In the genomic region with DNA sequence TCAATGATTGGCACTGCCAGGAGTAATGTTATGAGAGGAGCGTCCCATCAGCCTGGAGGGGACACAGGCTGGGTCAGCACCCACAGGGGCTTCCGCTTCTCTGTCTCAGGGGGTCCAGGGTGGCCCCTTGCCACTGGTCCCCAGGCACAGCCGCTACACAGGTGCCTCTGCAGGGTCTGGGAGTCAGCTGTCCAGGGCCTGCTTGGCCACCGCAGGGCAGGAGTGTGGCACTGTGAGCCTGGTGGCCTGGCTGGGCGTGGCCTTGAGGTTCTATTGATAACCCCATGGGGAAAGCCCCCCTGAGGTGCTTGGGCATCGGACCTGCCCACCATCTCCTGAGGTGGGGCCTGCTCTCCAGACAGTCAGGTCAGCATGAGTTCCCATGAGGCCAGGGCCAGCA, we compare ENCODE assay signal across 17 cellular contexts.
"Had no signal": no experiment of that assay in that cellular context is flagged by ENCODE, and none has a peak within 500 bp of the region (broad histone marks: within the 10 kb centered on the region; RNA-seq: fewer than 3 reads in every experiment).

No MANE protein-coding gene starts in this region.

- H3K4me3 Mint-ChIP-seq: activated CD8-positive, alpha-beta T cell treated with anti-CD3 and anti-CD28 coated beads for 36 hours; activated naive CD4-positive, alpha-beta T cell treated with anti-CD3 and anti-CD28 coated beads for 36 hours; brain; T-helper 2 cell treated with Interferon-gamma antibody and Interleukin-4, amounts not matched to agents 5 μg/mL and 100 μg/mL, for 36 hours; WTC11 had no signal

- H3K27me3 ChIP-seq: gastrocnemius medialis, heart left ventricle, stomach, upper lobe of left lung had no signal

- H3K4me1 Mint-ChIP-seq: brain, WTC11 had no signal

- H3K9me3 Mint-ChIP-seq: activated CD8-positive, alpha-beta T cell treated with anti-CD3 and anti-CD28 coated beads for 36 hours; activated naive CD4-positive, alpha-beta T cell treated with anti-CD3 and anti-CD28 coated beads for 36 hours; activated T-helper 2 cell treated with anti-CD3 and anti-CD28 coated beads, Interferon-gamma antibody, Interleukin-2, Interleukin-4, amounts not matched to agents 10 μg/mL and 5 μg/mL and 100 μg/mL, durations not matched to agents 14 hours and 24 hours and 36 hours; T-helper 2 cell treated with Interferon-gamma antibody and Interleukin-4, amounts not matched to agents 5 μg/mL and 100 μg/mL, for 36 hours; WTC11 had no signal

- FAIRE-seq: endometrium had no signal

- H3K4me3 ChIP-seq: coronary artery, gastrocnemius medialis, heart left ventricle, SK-N-MC, stomach, upper lobe of left lung had no signal

- H3K27ac Mint-ChIP-seq: activated CD8-positive, alpha-beta T cell treated with anti-CD3 and anti-CD28 coated beads for 36 hours; activated naive CD4-positive, alpha-beta T cell treated with anti-CD3 and anti-CD28 coated beads for 36 hours; activated T-helper 2 cell treated with anti-CD3 and anti-CD28 coated beads, Interferon-gamma antibody, Interleukin-2, Interleukin-4, amounts not matched to agents 10 μg/mL and 5 μg/mL and 100 μg/mL, durations not matched to agents 14 hours and 24 hours and 36 hours; brain; T-helper 2 cell treated with Interferon-gamma antibody and Interleukin-4, amounts not matched to agents 5 μg/mL and 100 μg/mL, for 36 hours; WTC11 had no signal

- H3K4me1 ChIP-seq: gastrocnemius medialis, heart left ventricle, upper lobe of left lung had no signal

- H3K27ac ChIP-seq: coronary artery, gastrocnemius medialis, heart left ventricle, SK-N-MC, stomach, upper lobe of left lung had no signal

- H3K36me3 Mint-ChIP-seq: WTC11 had no signal

- H3K9me3 ChIP-seq: gastrocnemius medialis, stomach, upper lobe of left lung had no signal

- DNase-seq: activated CD4-positive, alpha-beta T cell treated with anti-CD3 and anti-CD28 coated beads for 4 hours; activated CD8-positive, alpha-beta T cell treated with anti-CD3 and anti-CD28 coated beads for 36 hours; activated naive CD4-positive, alpha-beta T cell treated with anti-CD3 and anti-CD28 coated beads for 36 hours; activated T-cell treated with anti-CD3 and anti-CD28 coated beads, Interleukin-2, amount 50 U/mL, for 1 hour; central memory CD4-positive, alpha-beta T cell; gastrocnemius medialis; kidney glomerular epithelial cell; stomach had no signal

- ATAC-seq: activated CD8-positive, alpha-beta T cell treated with anti-CD3 and anti-CD28 coated beads for 36 hours; gastrocnemius medialis; heart left ventricle; WTC11 had no signal

- H3K36me3 ChIP-seq: gastrocnemius medialis, heart left ventricle, stomach, upper lobe of left lung had no signal
